Comparison of ENCODE assay signal across 1 cellular context in genomic region chr17:82414548-82415281, GRCh38.
A peak's percentile ranks its signal among the peaks of the same experiment; 100 is the strongest.
TF ChIP-seq lines count a peak whose summit lies in the region.

No MANE protein-coding gene starts in this region.

TF ChIP-seq in K562, 482 proteins besides CTCF, POLR2A, EP300 and RAD21 (continued from another document and continues in another):
- TF ChIP-seq, protein P1, sequence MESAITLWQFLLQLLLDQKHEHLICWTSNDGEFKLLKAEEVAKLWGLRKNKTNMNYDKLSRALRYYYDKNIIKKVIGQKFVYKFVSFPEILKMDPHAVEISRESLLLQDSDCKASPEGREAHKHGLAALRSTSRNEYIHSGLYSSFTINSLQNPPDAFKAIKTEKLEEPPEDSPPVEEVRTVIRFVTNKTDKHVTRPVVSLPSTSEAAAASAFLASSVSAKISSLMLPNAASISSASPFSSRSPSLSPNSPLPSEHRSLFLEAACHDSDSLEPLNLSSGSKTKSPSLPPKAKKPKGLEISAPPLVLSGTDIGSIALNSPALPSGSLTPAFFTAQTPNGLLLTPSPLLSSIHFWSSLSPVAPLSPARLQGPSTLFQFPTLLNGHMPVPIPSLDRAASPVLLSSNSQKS (CRISPR knock-in tag; IDR thresholded peaks at IDR 0.05): no peak
- TF ChIP-seq KLF16 (IDR thresholded peaks at IDR 0.05) (0 out of 2 replicates have a peak, but pooled peaks have one; percentile 5), RFX5 (IDR thresholded peaks at IDR 0.05; ENCODE audit: low read depth, low read length) (no peak), TEAD4 (IDR thresholded peaks at IDR 0.05; ENCODE audit: low read length) (no peak), TEAD4 (CRISPR knock-in tag; IDR thresholded peaks at IDR 0.05; ENCODE audit: borderline replicate concordance) (peak; percentile 91), L3MBTL2 (IDR thresholded peaks at IDR 0.05) (peak; percentile 76), ATF7 (IDR thresholded peaks at IDR 0.05) (peak; percentile 58; the same call in 1 of the 2 replicates), OTX1 (CRISPR knock-in tag; IDR thresholded peaks at IDR 0.05) (no peak), ZNF143 (CRISPR knock-in tag; IDR thresholded peaks at IDR 0.05) (peak; percentile 20; the same call in 1 of the 2 replicates), ARID4B (CRISPR knock-in tag; IDR thresholded peaks at IDR 0.05) (peak; percentile 98), NR3C1 (CRISPR knock-in tag; IDR thresholded peaks at IDR 0.05) (peak; percentile 90; the same call in 1 of the 2 replicates), DEAF1 (CRISPR knock-in tag; IDR thresholded peaks at IDR 0.05) (peak; percentile 62), HINFP (tag; conservative IDR thresholded peaks at IDR 0.05; ENCODE audit: low read depth) (0 out of 2 replicates have a peak, but pooled peaks have one; percentile 18), POLR2AphosphoS2 (IDR thresholded peaks at IDR 0.05; ENCODE audit: low read length) (no peak), SMARCB1 (IDR thresholded peaks at IDR 0.05; ENCODE audit: insufficient read length, low read depth) (peak; percentile 82), MLX (CRISPR knock-in tag; conservative IDR thresholded peaks at IDR 0.05) (peak in 1 of 2 experiments; percentile 91; a peak in 2 of 4 replicates), ETS1 (conservative IDR thresholded peaks at IDR 0.05; ENCODE audit: control insufficient read depth, low read depth, low read length) (peak; percentile 84; the same call in 1 of the 2 replicates), CBFB (CRISPR knock-in tag; IDR thresholded peaks at IDR 0.05) (peak; percentile 96), NFIX (CRISPR knock-in tag; IDR thresholded peaks at IDR 0.05; ENCODE audit: low read depth) (no peak), ZNF232 (CRISPR knock-in tag; IDR thresholded peaks at IDR 0.05) (peak; percentile 92), ZFX (CRISPR knock-in tag; IDR thresholded peaks at IDR 0.05) (peak; percentile 54; the same call in 1 of the 2 replicates), MIER1 (IDR thresholded peaks at IDR 0.05; ENCODE audit: low read depth) (peak; percentile 99), PRMT5 (CRISPR knock-in tag; IDR thresholded peaks at IDR 0.05) (peak; percentile 97), NKRF (IDR thresholded peaks at IDR 0.05; ENCODE audit: borderline replicate concordance) (peak; percentile 93), SMAD4 (CRISPR knock-in tag; conservative IDR thresholded peaks at IDR 0.05) (peak; percentile 80; the same call in 1 of the 2 replicates), NBN (IDR thresholded peaks at IDR 0.05; ENCODE audit: low read depth) (peak; percentile 83; the same call in 1 of the 2 replicates), CREB3 (tag; conservative IDR thresholded peaks at IDR 0.05; ENCODE audit: low read depth) (peak; percentile 60; the same call in 1 of the 2 replicates), BHLHE40 (IDR thresholded peaks at IDR 0.05; ENCODE audit: low read length) (peak; percentile 81)
- TF ChIP-seq, protein P2, sequence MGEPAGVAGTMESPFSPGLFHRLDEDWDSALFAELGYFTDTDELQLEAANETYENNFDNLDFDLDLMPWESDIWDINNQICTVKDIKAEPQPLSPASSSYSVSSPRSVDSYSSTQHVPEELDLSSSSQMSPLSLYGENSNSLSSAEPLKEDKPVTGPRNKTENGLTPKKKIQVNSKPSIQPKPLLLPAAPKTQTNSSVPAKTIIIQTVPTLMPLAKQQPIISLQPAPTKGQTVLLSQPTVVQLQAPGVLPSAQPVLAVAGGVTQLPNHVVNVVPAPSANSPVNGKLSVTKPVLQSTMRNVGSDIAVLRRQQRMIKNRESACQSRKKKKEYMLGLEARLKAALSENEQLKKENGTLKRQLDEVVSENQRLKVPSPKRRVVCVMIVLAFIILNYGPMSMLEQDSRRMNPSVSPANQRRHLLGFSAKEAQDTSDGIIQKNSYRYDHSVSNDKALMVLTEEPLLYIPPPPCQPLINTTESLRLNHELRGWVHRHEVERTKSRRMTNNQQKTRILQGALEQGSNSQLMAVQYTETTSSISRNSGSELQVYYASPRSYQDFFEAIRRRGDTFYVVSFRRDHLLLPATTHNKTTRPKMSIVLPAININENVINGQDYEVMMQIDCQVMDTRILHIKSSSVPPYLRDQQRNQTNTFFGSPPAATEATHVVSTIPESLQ (CRISPR knock-in tag; IDR thresholded peaks at IDR 0.05): peak; percentile 95; the same call in 1 of the 2 replicates
- TF ChIP-seq, protein P3, sequence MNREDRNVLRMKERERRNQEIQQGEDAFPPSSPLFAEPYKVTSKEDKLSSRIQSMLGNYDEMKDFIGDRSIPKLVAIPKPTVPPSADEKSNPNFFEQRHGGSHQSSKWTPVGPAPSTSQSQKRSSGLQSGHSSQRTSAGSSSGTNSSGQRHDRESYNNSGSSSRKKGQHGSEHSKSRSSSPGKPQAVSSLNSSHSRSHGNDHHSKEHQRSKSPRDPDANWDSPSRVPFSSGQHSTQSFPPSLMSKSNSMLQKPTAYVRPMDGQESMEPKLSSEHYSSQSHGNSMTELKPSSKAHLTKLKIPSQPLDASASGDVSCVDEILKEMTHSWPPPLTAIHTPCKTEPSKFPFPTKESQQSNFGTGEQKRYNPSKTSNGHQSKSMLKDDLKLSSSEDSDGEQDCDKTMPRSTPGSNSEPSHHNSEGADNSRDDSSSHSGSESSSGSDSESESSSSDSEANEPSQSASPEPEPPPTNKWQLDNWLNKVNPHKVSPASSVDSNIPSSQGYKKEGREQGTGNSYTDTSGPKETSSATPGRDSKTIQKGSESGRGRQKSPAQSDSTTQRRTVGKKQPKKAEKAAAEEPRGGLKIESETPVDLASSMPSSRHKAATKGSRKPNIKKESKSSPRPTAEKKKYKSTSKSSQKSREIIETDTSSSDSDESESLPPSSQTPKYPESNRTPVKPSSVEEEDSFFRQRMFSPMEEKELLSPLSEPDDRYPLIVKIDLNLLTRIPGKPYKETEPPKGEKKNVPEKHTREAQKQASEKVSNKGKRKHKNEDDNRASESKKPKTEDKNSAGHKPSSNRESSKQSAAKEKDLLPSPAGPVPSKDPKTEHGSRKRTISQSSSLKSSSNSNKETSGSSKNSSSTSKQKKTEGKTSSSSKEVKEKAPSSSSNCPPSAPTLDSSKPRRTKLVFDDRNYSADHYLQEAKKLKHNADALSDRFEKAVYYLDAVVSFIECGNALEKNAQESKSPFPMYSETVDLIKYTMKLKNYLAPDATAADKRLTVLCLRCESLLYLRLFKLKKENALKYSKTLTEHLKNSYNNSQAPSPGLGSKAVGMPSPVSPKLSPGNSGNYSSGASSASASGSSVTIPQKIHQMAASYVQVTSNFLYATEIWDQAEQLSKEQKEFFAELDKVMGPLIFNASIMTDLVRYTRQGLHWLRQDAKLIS (CRISPR knock-in tag; IDR thresholded peaks at IDR 0.05): peak; percentile 96; the same call in 1 of the 2 replicates
- TF ChIP-seq, protein P4, sequence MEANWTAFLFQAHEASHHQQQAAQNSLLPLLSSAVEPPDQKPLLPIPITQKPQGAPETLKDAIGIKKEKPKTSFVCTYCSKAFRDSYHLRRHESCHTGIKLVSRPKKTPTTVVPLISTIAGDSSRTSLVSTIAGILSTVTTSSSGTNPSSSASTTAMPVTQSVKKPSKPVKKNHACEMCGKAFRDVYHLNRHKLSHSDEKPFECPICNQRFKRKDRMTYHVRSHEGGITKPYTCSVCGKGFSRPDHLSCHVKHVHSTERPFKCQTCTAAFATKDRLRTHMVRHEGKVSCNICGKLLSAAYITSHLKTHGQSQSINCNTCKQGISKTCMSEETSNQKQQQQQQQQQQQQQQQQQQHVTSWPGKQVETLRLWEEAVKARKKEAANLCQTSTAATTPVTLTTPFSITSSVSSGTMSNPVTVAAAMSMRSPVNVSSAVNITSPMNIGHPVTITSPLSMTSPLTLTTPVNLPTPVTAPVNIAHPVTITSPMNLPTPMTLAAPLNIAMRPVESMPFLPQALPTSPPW (CRISPR knock-in tag; IDR thresholded peaks at IDR 0.05): peak; percentile 49
